ENCODE assay signal across 3 cellular contexts in the genomic region with DNA sequence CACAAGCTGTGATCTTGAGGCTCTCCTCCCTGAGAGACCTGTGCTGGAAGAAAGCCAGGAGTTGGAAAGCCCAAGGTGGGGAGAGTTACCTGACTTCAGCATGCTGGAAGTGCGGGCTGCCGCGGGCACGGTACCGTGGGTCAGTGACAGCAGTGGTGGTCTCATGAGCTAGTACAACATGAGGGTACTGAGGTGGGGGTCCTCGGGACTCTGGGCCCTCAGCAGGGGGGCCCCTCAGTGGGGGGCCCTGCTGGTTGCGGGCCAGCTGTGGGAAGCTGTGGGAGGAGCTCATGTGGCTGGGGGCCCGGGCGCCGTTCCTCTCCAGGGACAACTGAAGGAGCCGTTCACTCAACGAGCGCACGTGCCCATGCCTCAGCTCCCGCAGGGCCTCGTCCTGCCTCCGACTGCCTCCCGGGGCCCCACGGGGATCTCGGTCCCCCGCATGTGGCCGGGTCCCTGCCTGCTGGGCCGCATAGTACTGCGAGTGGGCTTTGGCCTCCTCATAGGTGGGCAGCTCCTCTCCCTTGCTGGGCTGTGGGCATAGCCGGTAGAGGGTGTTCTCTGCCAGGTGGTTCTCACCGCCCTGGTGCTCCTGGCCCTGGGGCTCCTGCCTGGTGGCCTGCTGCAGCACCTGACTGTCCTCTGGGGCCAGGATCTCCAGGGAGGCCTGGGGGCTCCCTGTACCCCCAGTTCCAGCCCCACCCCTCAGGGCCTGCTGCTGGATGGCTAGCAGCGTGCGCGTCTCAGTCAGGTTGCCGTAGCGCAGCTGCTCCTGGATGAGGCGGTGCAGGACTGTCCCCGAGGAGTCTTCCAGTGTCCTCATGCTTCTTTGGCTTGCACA.
TF ChIP-seq lines count a peak whose summit lies in the region.

No MANE protein-coding gene starts in this region.

TF ChIP-seq in A549, 52 proteins besides CTCF, POLR2A, EP300 and RAD21:
- TF ChIP-seq, protein P1, sequence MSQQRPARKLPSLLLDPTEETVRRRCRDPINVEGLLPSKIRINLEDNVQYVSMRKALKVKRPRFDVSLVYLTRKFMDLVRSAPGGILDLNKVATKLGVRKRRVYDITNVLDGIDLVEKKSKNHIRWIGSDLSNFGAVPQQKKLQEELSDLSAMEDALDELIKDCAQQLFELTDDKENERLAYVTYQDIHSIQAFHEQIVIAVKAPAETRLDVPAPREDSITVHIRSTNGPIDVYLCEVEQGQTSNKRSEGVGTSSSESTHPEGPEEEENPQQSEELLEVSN (IDR thresholded peaks at IDR 0.05; ENCODE audit: borderline replicate concordance, low read depth) = no peak
- TF ChIP-seq POLR2AphosphoS2 (conservative IDR thresholded peaks at IDR 0.05; ENCODE audit: low read length) (peak; percentile 14; the same call in 1 of the 2 replicates), JUN (IDR thresholded peaks at IDR 0.05) (peak in 1 of 2 experiments; percentile 28; a peak in 1 of 5 replicates)

TF ChIP-seq in Ishikawa, 13 proteins besides CTCF, POLR2A, EP300 and RAD21:
- peak; percentile 50; the same call in 1 of the 2 replicates for TF ChIP-seq ZBTB7A (IDR thresholded peaks at IDR 0.05; ENCODE audit: low read depth)
- TF ChIP-seq CREB1 (IDR thresholded peaks at IDR 0.05; ENCODE audit: low read depth) = no peak
- TF ChIP-seq TAF1 (IDR thresholded peaks at IDR 0.05; ENCODE audit: low read depth) = no peak
- TF ChIP-seq CEBPB (IDR thresholded peaks at IDR 0.05) = no peak
- peak; percentile 37 for TF ChIP-seq NFIC (IDR thresholded peaks at IDR 0.05)
- no peak for TF ChIP-seq FOXM1 (IDR thresholded peaks at IDR 0.05; ENCODE audit: borderline replicate concordance, low read depth)
- TF ChIP-seq, protein P2, sequence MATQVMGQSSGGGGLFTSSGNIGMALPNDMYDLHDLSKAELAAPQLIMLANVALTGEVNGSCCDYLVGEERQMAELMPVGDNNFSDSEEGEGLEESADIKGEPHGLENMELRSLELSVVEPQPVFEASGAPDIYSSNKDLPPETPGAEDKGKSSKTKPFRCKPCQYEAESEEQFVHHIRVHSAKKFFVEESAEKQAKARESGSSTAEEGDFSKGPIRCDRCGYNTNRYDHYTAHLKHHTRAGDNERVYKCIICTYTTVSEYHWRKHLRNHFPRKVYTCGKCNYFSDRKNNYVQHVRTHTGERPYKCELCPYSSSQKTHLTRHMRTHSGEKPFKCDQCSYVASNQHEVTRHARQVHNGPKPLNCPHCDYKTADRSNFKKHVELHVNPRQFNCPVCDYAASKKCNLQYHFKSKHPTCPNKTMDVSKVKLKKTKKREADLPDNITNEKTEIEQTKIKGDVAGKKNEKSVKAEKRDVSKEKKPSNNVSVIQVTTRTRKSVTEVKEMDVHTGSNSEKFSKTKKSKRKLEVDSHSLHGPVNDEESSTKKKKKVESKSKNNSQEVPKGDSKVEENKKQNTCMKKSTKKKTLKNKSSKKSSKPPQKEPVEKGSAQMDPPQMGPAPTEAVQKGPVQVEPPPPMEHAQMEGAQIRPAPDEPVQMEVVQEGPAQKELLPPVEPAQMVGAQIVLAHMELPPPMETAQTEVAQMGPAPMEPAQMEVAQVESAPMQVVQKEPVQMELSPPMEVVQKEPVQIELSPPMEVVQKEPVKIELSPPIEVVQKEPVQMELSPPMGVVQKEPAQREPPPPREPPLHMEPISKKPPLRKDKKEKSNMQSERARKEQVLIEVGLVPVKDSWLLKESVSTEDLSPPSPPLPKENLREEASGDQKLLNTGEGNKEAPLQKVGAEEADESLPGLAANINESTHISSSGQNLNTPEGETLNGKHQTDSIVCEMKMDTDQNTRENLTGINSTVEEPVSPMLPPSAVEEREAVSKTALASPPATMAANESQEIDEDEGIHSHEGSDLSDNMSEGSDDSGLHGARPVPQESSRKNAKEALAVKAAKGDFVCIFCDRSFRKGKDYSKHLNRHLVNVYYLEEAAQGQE (IDR thresholded peaks at IDR 0.05; ENCODE audit: low read depth) = no peak
- no peak; the same call in 1 of the 2 replicates for TF ChIP-seq TEAD4 (IDR thresholded peaks at IDR 0.05)
- no peak; the same call in 1 of the 2 replicates for TF ChIP-seq TCF12 (IDR thresholded peaks at IDR 0.05; ENCODE audit: low read depth)
- TF ChIP-seq, protein P3, sequence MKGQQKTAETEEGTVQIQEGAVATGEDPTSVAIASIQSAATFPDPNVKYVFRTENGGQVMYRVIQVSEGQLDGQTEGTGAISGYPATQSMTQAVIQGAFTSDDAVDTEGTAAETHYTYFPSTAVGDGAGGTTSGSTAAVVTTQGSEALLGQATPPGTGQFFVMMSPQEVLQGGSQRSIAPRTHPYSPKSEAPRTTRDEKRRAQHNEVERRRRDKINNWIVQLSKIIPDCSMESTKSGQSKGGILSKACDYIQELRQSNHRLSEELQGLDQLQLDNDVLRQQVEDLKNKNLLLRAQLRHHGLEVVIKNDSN (IDR thresholded peaks at IDR 0.05) = peak; percentile 39; the same call in 1 of the 2 replicates
- TF ChIP-seq EGR1 (IDR thresholded peaks at IDR 0.05) = no peak
- TF ChIP-seq, protein P4, sequence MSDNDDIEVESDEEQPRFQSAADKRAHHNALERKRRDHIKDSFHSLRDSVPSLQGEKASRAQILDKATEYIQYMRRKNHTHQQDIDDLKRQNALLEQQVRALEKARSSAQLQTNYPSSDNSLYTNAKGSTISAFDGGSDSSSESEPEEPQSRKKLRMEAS (IDR thresholded peaks at IDR 0.05) = peak; percentile 63
- no peak for TF ChIP-seq YY1 (IDR thresholded peaks at IDR 0.05; ENCODE audit: low read depth)

TF ChIP-seq in endothelial cell of umbilical vein, 7 proteins besides CTCF, POLR2A, EP300 and RAD21 (continued from another document):
- peak; percentile 9 for TF ChIP-seq POLR2AphosphoS5 (IDR thresholded peaks at IDR 0.05; ENCODE audit: insufficient read depth, low read depth, low read length)
